ENCODE assay signal across 8 cellular contexts in genomic region chr18:8367217-8367988, GRCh38.
DNase-seq lines count a peak whose midpoint lies in the region; ATAC-seq and TF ChIP-seq lines count a peak whose summit lies in the region.

No MANE protein-coding gene starts in this region.

- H3K9me2 ChIP-seq in Karpas-422 (replicated peaks; ENCODE audit: insufficient read depth, low read length) = no peaks in the 10 kb centered on the region

- H3K27ac ChIP-seq in Karpas-422 (ENCODE audit: low read length) = no peak overlapping the region

- no peaks in the 10 kb centered on the region for H4K20me1 ChIP-seq in Karpas-422 (ENCODE audit: insufficient read depth, low read depth, low read length)

- no peak overlapping the region for H3K9ac ChIP-seq in Karpas-422 (ENCODE audit: low read length)

- DNase-seq in GM06990 (ENCODE audit: extremely low read depth, insufficient read length) (peak; percentile 13), NCI-H1092 (lab: John Stamatoyannopoulos, UW) (peak; percentile 59), germinal center (ENCODE audit: low spot score) (peak; percentile 28), omental fat pad (ENCODE audit: low spot score) (no peak), Karpas-422 (no peak)
- peak; percentile 22 for DNase-seq in activated T-cell treated with anti-CD3 and anti-CD28 coated beads, Interleukin-2, amount 50 U/mL, for 1 hour

- H3K9me3 ChIP-seq in Karpas-422 (ENCODE audit: low read length) = no peaks in the 10 kb centered on the region

- TF ChIP-seq CTCF in GM06990 (IDR thresholded peaks at IDR 0.05; ENCODE audit: insufficient read depth, low read length, poor library complexity, severe bottlenecking) (peak; percentile 21), omental fat pad (IDR thresholded peaks at IDR 0.05) (no peak)

- H3K27me3 ChIP-seq in GM06990 (replicated peaks; ENCODE audit: control insufficient read depth, insufficient read depth, low read length) = no peaks in the 10 kb centered on the region; the same call in 1 of the 2 replicates
- H3K27me3 ChIP-seq in Karpas-422 (ENCODE audit: low read length) = no peaks in the 10 kb centered on the region

- no peak overlapping the region for H2AFZ ChIP-seq in Karpas-422 (ENCODE audit: low read length)

- peak; percentile 26 for ATAC-seq in omental fat pad (ENCODE audit: low FRiP score)
- no peak for ATAC-seq in GM19035 (IDR thresholded peaks at IDR 0.05; ENCODE audit: unreplicated experiment)
- ATAC-seq in HG02588 (IDR thresholded peaks at IDR 0.05; ENCODE audit: unreplicated experiment) = no peak

- H3K4me3 ChIP-seq in GM06990 (replicated peaks; ENCODE audit: low read depth, low read length) (no peak overlapping the region), Karpas-422 (ENCODE audit: low read length) (no peak overlapping the region)

- H3K4me2 ChIP-seq in Karpas-422 (ENCODE audit: low read depth, low read length, poor library complexity, severe bottlenecking) = no peak overlapping the region

- no peaks in the 10 kb centered on the region for H3K79me2 ChIP-seq in Karpas-422 (ENCODE audit: low read length)

- H3K4me1 ChIP-seq in Karpas-422 (ENCODE audit: low read length) = no peaks in the 10 kb centered on the region

- H3K36me3 ChIP-seq in GM06990 (ENCODE audit: control insufficient read depth, insufficient read depth, low read length) (no peaks in the 10 kb centered on the region), Karpas-422 (ENCODE audit: insufficient read depth, low read length) (no peaks in the 10 kb centered on the region)

Comparison
In these comparisons a context has a peak if more than half of its experiments do, and no peak if none do; other contexts are left out.
1. DNase-seq: peak in GM06990 (single experiment), NCI-H1092 (single experiment), activated T-cell treated with anti-CD3 and anti-CD28 coated beads, Interleukin-2, amount 50 U/mL, for 1 hour (single experiment) and germinal center (single experiment); none in omental fat pad (single experiment) and Karpas-422 (single experiment).